ENCODE assay signal across 1 cellular context in genomic region chr6:24744911-24745310, GRCh38.
TF ChIP-seq lines count a peak whose summit lies in the region.

No MANE protein-coding gene starts in this region.

TF ChIP-seq in HCT116, 20 proteins besides CTCF, POLR2A, EP300 and RAD21 (continued from another document):
- TF ChIP-seq REST (IDR thresholded peaks at IDR 0.05; ENCODE audit: low read depth) (no peak), SP1 (IDR thresholded peaks at IDR 0.05; ENCODE audit: low read depth) (no peak), EZH2phosphoT487 (IDR thresholded peaks at IDR 0.05; ENCODE audit: borderline replicate concordance) (no peak), ZNF274 (IDR thresholded peaks at IDR 0.05; ENCODE audit: low read depth, low read length) (no peak)
- TF ChIP-seq, protein P1, sequence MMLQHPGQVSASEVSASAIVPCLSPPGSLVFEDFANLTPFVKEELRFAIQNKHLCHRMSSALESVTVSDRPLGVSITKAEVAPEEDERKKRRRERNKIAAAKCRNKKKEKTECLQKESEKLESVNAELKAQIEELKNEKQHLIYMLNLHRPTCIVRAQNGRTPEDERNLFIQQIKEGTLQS (IDR thresholded peaks at IDR 0.05) = no peak
TF ChIP-seq in HCT116: peak in this region for 0.
